In the genomic region with DNA sequence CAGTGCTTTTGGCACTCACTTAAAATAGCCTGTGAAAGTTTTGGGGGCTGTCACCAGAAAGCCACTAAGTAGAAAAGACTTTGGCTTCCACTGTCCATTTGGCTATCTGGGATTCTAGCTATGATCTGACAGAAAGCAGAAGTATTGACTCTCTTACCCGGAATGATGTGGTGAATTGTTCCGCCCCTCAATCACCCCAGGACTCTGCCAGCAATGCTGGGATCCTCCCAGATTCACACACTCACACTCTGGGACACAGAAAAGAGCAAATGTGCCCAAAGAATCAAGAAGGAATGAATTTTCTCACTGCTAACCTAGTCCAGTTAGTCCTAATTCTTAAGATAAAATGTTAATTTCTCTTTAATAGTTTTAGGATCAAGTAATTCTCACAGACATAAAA, we compare ENCODE assay signal across 17 cellular contexts.
"Had no signal": no experiment of that assay in that cellular context is flagged by ENCODE, and none has a peak within 500 bp of the region (broad histone marks: within the 10 kb centered on the region; RNA-seq: fewer than 3 reads in every experiment).

No MANE protein-coding gene starts in this region.

- DNase-seq: colonic mucosa; dermis blood vessel endothelial cell; esophagus squamous epithelium; heart right ventricle; kidney glomerular epithelial cell; mesendoderm; naive thymus-derived CD8-positive, alpha-beta T cell; psoas muscle; stimulated activated CD4-positive, alpha-beta T cell treated with anti-CD3 and anti-CD28 coated beads, Interleukin-4, amount 100 ng/mL, for 1 hour; stimulated activated CD8-positive, alpha-beta memory T cell treated with anti-CD3 and anti-CD28 coated beads, Interleukin-4, amount 100 ng/mL, for 48 hours; stimulated activated naive CD8-positive, alpha-beta T cell treated with anti-CD3 and anti-CD28 coated beads, Interleukin-15, Interleukin-2, amounts not matched to agents 100 U/mL and 50 U/mL, for 24 hours; tibial artery; upper lobe of left lung; uterus had no signal

- H3K27me3 ChIP-seq: colonic mucosa, neutrophil, suprapubic skin, tibial artery, upper lobe of left lung, uterus had no signal

- H3K27ac ChIP-seq: colonic mucosa, esophagus squamous epithelium, heart right ventricle, neutrophil, psoas muscle, suprapubic skin, tibial artery, upper lobe of left lung, uterus had no signal

- ATAC-seq: heart right ventricle; naive thymus-derived CD8-positive, alpha-beta T cell; psoas muscle; stimulated activated effector memory CD8-positive, alpha-beta T cell treated with anti-CD3 and anti-CD28 coated beads, Interleukin-12 subunit alpha, Interleukin-12 subunit beta, amount 100 ng/mL, for 72 hours; stimulated activated naive CD8-positive, alpha-beta T cell treated with anti-CD3 and anti-CD28 coated beads, Interleukin-15, Interleukin-2, amounts not matched to agents 100 U/mL and 50 U/mL, for 24 hours had no signal

- H3K4me1 ChIP-seq: colonic mucosa, psoas muscle, suprapubic skin, upper lobe of left lung, uterus had no signal

- H3K9me3 ChIP-seq: colonic mucosa, esophagus squamous epithelium, neutrophil, suprapubic skin, tibial artery, uterus had no signal

- H3K4me3 ChIP-seq: colonic mucosa, esophagus squamous epithelium, heart right ventricle, psoas muscle, suprapubic skin, tibial artery, upper lobe of left lung, uterus had no signal

- H3K36me3 ChIP-seq: colonic mucosa, esophagus squamous epithelium, heart right ventricle, neutrophil, suprapubic skin, tibial artery, upper lobe of left lung, uterus had no signal
